In genomic region chr10:34539533-34540315, GRCh38 we compare ENCODE assay signal across 8 cellular contexts.
DNase-seq lines count a peak whose midpoint lies in the region; ATAC-seq and TF ChIP-seq lines count a peak whose summit lies in the region.
"Had no signal": no experiment of that assay in that cellular context is flagged by ENCODE, and none has a peak within 500 bp of the region (broad histone marks: within the 10 kb centered on the region; RNA-seq: fewer than 3 reads in every experiment).

No MANE protein-coding gene starts in this region.

- peaks cover 58% of the 10 kb centered on the region for H3K4me1 ChIP-seq in KMS-11 (ENCODE audit: low read depth, poor library complexity, severe bottlenecking)
- peaks cover 0 to 36% (median 11%) of the 10 kb centered on the region in 12 donors for H3K4me1 ChIP-seq in heart left ventricle
- H3K4me1 ChIP-seq in testis = peaks cover 5% of the 10 kb centered on the region

- ATAC-seq in GM19455 (IDR thresholded peaks at IDR 0.05; ENCODE audit: unreplicated experiment) = peak; percentile 78
- peak; percentile 72 to 93 (median 88) for ATAC-seq in heart left ventricle

- peak overlapping the region; percentile 65 for H3K9ac ChIP-seq in KMS-11

- peak overlapping the region; percentile 88 for H3K4me2 ChIP-seq in KMS-11

- H2AFZ ChIP-seq in KMS-11 (ENCODE audit: low read depth) = peak overlapping the region; percentile 13; the same call in 1 of the 2 replicates

- TF ChIP-seq CTCF in KMS-11 (conservative IDR thresholded peaks at IDR 0.05; ENCODE audit: low read depth, low read length) (no peak), heart left ventricle (IDR thresholded peaks at IDR 0.05) (no peak), testis (IDR thresholded peaks at IDR 0.05) (no peak)

- peaks cover 36% of the 10 kb centered on the region; the same call in 1 of the 2 replicates for H3K79me2 ChIP-seq in KMS-11 (ENCODE audit: insufficient read depth, low read depth)

- H4K20me1 ChIP-seq in KMS-11 (ENCODE audit: insufficient read depth) = no peaks in the 10 kb centered on the region

- H3K27ac ChIP-seq in KMS-11 (peak overlapping the region; percentile 90), heart left ventricle (peak overlapping the region in 10 of 12 donors; percentile 3 to 61 (median 42)), testis (peak overlapping the region; percentile 32 to 39)

- WGBS in heart left ventricle, 4 donors = 48 to 62% (median 61%) methylated on average over 13 of the region's 13 CpGs
- WGBS in testis, 2 donors = 40 to 51% methylated on average over 13 of the region's 13 CpGs

- H3K36me3 ChIP-seq in KMS-11 (ENCODE audit: insufficient read depth) (no peaks in the 10 kb centered on the region), heart left ventricle (no peaks in the 10 kb centered on the region), testis (ENCODE audit: low read depth, missing control alignments) (no peaks in the 10 kb centered on the region)

- intact Hi-C loops in heart left ventricle (cut with DNase I) = no loop called here
- intact Hi-C loops in testis (cut with DNase I; ENCODE audit: low total_unique reads) = no loop called here

- TF ChIP-seq POLR2A in heart left ventricle (IDR thresholded peaks at IDR 0.05) = no peak
- no peak for TF ChIP-seq POLR2A in testis (IDR thresholded peaks at IDR 0.05)

- H3K9me3 ChIP-seq in heart left ventricle (no peaks in the 10 kb centered on the region), testis (no peaks in the 10 kb centered on the region)

- H3K27me3 ChIP-seq in KMS-11 (ENCODE audit: insufficient read depth, low read depth) (no peaks in the 10 kb centered on the region), heart left ventricle (no peaks in the 10 kb centered on the region), testis (no peaks in the 10 kb centered on the region)

- H3K4me3 ChIP-seq in KMS-11 (IDR thresholded peaks at IDR 0.05; ENCODE audit: insufficient read depth, low read depth, low read length) (no peak overlapping the region), heart left ventricle (peak overlapping the region in 10 of 12 donors; percentile 1 to 51 (median 34)), testis (peak overlapping the region in 1 of 2 donors; percentile 30)

- DNase-seq in heart left ventricle = no peak
- peak; percentile 53 for DNase-seq in testis
- no peak for DNase-seq in NCI-H1436 (lab: John Stamatoyannopoulos, UW)
- no peak for DNase-seq in cortex of kidney (lab: John Stamatoyannopoulos, UW)
- no peak for DNase-seq in activated naive CD4-positive, alpha-beta T cell treated with Interleukin-2 at 50 U/mL for 16 hours
- DNase-seq: T1000 had no signal

Comparison
In these comparisons a context has a peak if more than half of its experiments do, and no peak if none do; other contexts are left out.
1. H3K27ac ChIP-seq: peak in every context shown above with its lines; median percentile 90 in KMS-11; 42 in heart left ventricle; 36 in testis.